Comparison of ENCODE assay signal across 1 cellular context in the genomic region with DNA sequence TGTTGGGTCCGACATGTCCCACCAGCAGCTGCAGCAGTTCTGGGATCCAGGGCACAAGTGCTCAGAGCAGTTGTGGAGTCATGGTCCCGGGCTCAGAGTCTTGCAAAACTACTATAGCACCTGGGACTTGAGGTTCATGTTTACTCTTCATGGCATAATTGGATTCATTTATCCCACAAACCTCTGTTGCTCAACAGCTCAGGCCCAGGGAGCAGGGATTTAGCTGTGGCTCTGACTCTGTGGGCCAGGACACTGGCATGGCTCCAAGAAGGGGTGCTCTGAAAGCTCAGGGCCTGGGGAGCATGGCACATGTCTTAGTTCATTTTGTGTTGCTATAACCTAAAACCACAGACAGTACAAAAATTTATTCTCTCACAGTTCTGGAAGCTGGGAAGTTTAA.
TF ChIP-seq lines count a peak whose summit lies in the region.

No MANE protein-coding gene starts in this region.

TF ChIP-seq in HepG2, 621 proteins besides CTCF, POLR2A, EP300 and RAD21 (continued from another document):
- TF ChIP-seq, protein P1, sequence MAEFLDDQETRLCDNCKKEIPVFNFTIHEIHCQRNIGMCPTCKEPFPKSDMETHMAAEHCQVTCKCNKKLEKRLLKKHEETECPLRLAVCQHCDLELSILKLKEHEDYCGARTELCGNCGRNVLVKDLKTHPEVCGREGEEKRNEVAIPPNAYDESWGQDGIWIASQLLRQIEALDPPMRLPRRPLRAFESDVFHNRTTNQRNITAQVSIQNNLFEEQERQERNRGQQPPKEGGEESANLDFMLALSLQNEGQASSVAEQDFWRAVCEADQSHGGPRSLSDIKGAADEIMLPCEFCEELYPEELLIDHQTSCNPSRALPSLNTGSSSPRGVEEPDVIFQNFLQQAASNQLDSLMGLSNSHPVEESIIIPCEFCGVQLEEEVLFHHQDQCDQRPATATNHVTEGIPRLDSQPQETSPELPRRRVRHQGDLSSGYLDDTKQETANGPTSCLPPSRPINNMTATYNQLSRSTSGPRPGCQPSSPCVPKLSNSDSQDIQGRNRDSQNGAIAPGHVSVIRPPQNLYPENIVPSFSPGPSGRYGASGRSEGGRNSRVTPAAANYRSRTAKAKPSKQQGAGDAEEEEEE (CRISPR knock-in tag; IDR thresholded peaks at IDR 0.05; ENCODE audit: borderline replicate concordance): no peak
- TF ChIP-seq, protein P2, sequence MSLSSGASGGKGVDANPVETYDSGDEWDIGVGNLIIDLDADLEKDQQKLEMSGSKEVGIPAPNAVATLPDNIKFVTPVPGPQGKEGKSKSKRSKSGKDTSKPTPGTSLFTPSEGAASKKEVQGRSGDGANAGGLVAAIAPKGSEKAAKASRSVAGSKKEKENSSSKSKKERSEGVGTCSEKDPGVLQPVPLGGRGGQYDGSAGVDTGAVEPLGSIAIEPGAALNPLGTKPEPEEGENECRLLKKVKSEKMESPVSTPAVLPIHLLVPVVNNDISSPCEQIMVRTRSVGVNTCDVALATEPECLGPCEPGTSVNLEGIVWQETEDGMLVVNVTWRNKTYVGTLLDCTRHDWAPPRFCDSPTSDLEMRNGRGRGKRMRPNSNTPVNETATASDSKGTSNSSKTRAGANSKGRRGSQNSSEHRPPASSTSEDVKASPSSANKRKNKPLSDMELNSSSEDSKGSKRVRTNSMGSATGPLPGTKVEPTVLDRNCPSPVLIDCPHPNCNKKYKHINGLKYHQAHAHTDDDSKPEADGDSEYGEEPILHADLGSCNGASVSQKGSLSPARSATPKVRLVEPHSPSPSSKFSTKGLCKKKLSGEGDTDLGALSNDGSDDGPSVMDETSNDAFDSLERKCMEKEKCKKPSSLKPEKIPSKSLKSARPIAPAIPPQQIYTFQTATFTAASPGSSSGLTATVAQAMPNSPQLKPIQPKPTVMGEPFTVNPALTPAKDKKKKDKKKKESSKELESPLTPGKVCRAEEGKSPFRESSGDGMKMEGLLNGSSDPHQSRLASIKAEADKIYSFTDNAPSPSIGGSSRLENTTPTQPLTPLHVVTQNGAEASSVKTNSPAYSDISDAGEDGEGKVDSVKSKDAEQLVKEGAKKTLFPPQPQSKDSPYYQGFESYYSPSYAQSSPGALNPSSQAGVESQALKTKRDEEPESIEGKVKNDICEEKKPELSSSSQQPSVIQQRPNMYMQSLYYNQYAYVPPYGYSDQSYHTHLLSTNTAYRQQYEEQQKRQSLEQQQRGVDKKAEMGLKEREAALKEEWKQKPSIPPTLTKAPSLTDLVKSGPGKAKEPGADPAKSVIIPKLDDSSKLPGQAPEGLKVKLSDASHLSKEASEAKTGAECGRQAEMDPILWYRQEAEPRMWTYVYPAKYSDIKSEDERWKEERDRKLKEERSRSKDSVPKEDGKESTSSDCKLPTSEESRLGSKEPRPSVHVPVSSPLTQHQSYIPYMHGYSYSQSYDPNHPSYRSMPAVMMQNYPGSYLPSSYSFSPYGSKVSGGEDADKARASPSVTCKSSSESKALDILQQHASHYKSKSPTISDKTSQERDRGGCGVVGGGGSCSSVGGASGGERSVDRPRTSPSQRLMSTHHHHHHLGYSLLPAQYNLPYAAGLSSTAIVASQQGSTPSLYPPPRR (CRISPR knock-in tag; IDR thresholded peaks at IDR 0.05; ENCODE audit: borderline replicate concordance): no peak
- TF ChIP-seq ZNF367 (CRISPR knock-in tag; IDR thresholded peaks at IDR 0.05; ENCODE audit: borderline replicate concordance) (no peak), ZNF230 (CRISPR knock-in tag; IDR thresholded peaks at IDR 0.05) (no peak), JUN (CRISPR knock-in tag; IDR thresholded peaks at IDR 0.05) (no peak), RORA (CRISPR knock-in tag; IDR thresholded peaks at IDR 0.05) (no peak)
- TF ChIP-seq, protein P3, sequence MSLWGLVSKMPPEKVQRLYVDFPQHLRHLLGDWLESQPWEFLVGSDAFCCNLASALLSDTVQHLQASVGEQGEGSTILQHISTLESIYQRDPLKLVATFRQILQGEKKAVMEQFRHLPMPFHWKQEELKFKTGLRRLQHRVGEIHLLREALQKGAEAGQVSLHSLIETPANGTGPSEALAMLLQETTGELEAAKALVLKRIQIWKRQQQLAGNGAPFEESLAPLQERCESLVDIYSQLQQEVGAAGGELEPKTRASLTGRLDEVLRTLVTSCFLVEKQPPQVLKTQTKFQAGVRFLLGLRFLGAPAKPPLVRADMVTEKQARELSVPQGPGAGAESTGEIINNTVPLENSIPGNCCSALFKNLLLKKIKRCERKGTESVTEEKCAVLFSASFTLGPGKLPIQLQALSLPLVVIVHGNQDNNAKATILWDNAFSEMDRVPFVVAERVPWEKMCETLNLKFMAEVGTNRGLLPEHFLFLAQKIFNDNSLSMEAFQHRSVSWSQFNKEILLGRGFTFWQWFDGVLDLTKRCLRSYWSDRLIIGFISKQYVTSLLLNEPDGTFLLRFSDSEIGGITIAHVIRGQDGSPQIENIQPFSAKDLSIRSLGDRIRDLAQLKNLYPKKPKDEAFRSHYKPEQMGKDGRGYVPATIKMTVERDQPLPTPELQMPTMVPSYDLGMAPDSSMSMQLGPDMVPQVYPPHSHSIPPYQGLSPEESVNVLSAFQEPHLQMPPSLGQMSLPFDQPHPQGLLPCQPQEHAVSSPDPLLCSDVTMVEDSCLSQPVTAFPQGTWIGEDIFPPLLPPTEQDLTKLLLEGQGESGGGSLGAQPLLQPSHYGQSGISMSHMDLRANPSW (CRISPR knock-in tag; IDR thresholded peaks at IDR 0.05; ENCODE audit: borderline replicate concordance): no peak
- TF ChIP-seq, protein P4, sequence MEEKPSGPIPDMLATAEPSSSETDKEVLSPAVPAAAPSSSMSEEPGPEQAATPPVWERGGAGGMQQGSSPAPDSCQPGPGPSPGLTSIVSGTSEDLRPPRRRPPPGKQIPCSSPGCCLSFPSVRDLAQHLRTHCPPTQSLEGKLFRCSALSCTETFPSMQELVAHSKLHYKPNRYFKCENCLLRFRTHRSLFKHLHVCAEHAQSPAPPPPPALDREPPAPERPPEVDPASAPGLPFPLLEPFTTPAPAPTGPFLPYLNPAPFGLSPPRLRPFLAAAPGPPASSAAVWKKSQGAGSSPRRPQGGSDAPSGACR (CRISPR knock-in tag; IDR thresholded peaks at IDR 0.05): no peak
